In the genomic region with DNA sequence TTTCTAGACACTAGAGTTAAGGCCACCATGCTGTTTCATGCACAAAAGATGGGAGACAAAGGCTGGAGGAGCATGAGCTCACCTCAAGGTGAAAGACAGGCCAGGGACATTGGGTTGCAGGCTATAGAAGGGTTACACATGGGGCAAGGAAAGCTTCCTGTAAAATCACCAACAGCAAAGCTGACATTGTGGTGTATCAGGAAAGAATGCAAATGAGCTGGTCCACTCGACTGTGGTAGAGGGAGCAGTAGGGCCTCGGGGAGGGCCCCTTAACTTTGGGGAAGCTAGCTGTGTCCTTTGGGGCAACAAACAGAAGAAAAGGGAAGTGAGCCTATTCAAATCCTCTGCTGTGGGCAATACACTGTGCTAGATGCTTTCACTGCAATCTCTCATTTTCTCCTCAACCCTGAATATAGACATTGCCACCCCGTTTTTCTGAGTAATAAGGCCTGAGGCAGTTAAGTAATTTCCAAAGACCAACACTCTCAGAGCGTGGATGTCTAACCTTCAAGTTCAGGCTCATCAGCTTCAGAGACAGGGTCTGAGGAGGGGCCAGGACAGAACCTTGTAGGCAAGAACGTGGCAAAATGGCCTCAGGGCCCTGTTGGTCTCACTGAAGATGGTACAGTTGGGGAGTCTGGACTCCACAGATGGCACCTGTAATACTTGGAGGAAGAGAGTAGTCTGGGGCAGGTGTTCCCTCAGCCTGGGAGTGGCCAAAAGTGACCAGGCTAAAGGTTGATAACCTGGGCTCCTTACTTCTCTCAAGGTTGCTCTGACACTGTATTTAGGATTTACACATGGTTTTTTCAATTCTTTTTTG, we compare ENCODE assay signal across 1 cellular context.
TF ChIP-seq lines count a peak whose summit lies in the region.

No MANE protein-coding gene starts in this region.

TF ChIP-seq in GM12878, 131 proteins besides CTCF, POLR2A, EP300 and RAD21 (continued from another document):
- TF ChIP-seq, protein P1, sequence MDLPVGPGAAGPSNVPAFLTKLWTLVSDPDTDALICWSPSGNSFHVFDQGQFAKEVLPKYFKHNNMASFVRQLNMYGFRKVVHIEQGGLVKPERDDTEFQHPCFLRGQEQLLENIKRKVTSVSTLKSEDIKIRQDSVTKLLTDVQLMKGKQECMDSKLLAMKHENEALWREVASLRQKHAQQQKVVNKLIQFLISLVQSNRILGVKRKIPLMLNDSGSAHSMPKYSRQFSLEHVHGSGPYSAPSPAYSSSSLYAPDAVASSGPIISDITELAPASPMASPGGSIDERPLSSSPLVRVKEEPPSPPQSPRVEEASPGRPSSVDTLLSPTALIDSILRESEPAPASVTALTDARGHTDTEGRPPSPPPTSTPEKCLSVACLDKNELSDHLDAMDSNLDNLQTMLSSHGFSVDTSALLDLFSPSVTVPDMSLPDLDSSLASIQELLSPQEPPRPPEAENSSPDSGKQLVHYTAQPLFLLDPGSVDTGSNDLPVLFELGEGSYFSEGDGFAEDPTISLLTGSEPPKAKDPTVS (IDR thresholded peaks at IDR 0.05; ENCODE audit: low read depth, low read length): no peak
- TF ChIP-seq, protein P2, sequence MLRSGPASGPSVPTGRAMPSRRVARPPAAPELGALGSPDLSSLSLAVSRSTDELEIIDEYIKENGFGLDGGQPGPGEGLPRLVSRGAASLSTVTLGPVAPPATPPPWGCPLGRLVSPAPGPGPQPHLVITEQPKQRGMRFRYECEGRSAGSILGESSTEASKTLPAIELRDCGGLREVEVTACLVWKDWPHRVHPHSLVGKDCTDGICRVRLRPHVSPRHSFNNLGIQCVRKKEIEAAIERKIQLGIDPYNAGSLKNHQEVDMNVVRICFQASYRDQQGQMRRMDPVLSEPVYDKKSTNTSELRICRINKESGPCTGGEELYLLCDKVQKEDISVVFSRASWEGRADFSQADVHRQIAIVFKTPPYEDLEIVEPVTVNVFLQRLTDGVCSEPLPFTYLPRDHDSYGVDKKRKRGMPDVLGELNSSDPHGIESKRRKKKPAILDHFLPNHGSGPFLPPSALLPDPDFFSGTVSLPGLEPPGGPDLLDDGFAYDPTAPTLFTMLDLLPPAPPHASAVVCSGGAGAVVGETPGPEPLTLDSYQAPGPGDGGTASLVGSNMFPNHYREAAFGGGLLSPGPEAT (IDR thresholded peaks at IDR 0.05; ENCODE audit: low read depth): peak; percentile 91
- no peak for TF ChIP-seq TCF7 (IDR thresholded peaks at IDR 0.05; ENCODE audit: borderline replicate concordance)
- TF ChIP-seq, protein P3, sequence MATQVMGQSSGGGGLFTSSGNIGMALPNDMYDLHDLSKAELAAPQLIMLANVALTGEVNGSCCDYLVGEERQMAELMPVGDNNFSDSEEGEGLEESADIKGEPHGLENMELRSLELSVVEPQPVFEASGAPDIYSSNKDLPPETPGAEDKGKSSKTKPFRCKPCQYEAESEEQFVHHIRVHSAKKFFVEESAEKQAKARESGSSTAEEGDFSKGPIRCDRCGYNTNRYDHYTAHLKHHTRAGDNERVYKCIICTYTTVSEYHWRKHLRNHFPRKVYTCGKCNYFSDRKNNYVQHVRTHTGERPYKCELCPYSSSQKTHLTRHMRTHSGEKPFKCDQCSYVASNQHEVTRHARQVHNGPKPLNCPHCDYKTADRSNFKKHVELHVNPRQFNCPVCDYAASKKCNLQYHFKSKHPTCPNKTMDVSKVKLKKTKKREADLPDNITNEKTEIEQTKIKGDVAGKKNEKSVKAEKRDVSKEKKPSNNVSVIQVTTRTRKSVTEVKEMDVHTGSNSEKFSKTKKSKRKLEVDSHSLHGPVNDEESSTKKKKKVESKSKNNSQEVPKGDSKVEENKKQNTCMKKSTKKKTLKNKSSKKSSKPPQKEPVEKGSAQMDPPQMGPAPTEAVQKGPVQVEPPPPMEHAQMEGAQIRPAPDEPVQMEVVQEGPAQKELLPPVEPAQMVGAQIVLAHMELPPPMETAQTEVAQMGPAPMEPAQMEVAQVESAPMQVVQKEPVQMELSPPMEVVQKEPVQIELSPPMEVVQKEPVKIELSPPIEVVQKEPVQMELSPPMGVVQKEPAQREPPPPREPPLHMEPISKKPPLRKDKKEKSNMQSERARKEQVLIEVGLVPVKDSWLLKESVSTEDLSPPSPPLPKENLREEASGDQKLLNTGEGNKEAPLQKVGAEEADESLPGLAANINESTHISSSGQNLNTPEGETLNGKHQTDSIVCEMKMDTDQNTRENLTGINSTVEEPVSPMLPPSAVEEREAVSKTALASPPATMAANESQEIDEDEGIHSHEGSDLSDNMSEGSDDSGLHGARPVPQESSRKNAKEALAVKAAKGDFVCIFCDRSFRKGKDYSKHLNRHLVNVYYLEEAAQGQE (IDR thresholded peaks at IDR 0.05; ENCODE audit: low read depth, low read length): no peak
- no peak for TF ChIP-seq HDAC2 (IDR thresholded peaks at IDR 0.05)
- TF ChIP-seq EED (IDR thresholded peaks at IDR 0.05; ENCODE audit: low read depth): peak; percentile 95
- peak; percentile 96 for TF ChIP-seq POU2F2 (IDR thresholded peaks at IDR 0.05; ENCODE audit: borderline replicate concordance, low read depth, low read length)
- TF ChIP-seq CHD2 (IDR thresholded peaks at IDR 0.05; ENCODE audit: borderline replicate concordance, low read depth, low read length): peak; percentile 58; the same call in 1 of the 2 replicates
- no peak for TF ChIP-seq POLR2AphosphoS5 (IDR thresholded peaks at IDR 0.05; ENCODE audit: low read length)
- no peak for TF ChIP-seq POLR2AphosphoS2 (IDR thresholded peaks at IDR 0.05; ENCODE audit: low read depth, low read length)
- TF ChIP-seq DPF2 (IDR thresholded peaks at IDR 0.05): peak; percentile 93
- peak; percentile 89 for TF ChIP-seq IRF4 (IDR thresholded peaks at IDR 0.05; ENCODE audit: low read depth, low read length)
- TF ChIP-seq CBX5 (IDR thresholded peaks at IDR 0.05; ENCODE audit: low read depth): no peak
- no peak for TF ChIP-seq USF1 (IDR thresholded peaks at IDR 0.05; ENCODE audit: borderline replicate concordance, extremely low read length, insufficient read depth, low read depth, low read length)
- TF ChIP-seq SPI1 (IDR thresholded peaks at IDR 0.05; ENCODE audit: borderline replicate concordance, insufficient read depth, low read depth, low read length): peak; percentile 100
- TF ChIP-seq SRF (IDR thresholded peaks at IDR 0.05; ENCODE audit: low read depth in 2 of 2, low read length in 2 of 2): 0 out of 4 replicates have a peak, but pooled peaks of 1 of the 2 experiments have one; percentile 35
- peak; percentile 77 for TF ChIP-seq BCL11A (IDR thresholded peaks at IDR 0.05; ENCODE audit: low read depth, low read length)
- TF ChIP-seq, protein P4, sequence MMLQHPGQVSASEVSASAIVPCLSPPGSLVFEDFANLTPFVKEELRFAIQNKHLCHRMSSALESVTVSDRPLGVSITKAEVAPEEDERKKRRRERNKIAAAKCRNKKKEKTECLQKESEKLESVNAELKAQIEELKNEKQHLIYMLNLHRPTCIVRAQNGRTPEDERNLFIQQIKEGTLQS (IDR thresholded peaks at IDR 0.05; ENCODE audit: borderline replicate concordance, extremely low read depth, low read depth, low read length): no peak
- no peak for TF ChIP-seq YBX1 (IDR thresholded peaks at IDR 0.05)
TF ChIP-seq in GM12878: peak in this region for 45.
